Comparison of ENCODE assay signal across 3 cellular contexts in genomic region chr16:74623214-74623842, GRCh38.
A peak's percentile ranks its signal among the peaks of the same experiment; 100 is the strongest.
TF ChIP-seq lines count a peak whose summit lies in the region.

No MANE protein-coding gene starts in this region.

TF ChIP-seq in HEK293T, 16 proteins besides CTCF, POLR2A, EP300 and RAD21 (continued from another document):
- TF ChIP-seq PKNOX1 (IDR thresholded peaks at IDR 0.05) = no peak
- no peak for TF ChIP-seq BHLHE40 (IDR thresholded peaks at IDR 0.05; ENCODE audit: borderline replicate concordance)
- no peak for TF ChIP-seq TARDBP (IDR thresholded peaks at IDR 0.05)
- no peak for TF ChIP-seq CTBP1 (IDR thresholded peaks at IDR 0.05; ENCODE audit: borderline replicate concordance)
- no peak for TF ChIP-seq ELF4 (IDR thresholded peaks at IDR 0.05)

TF ChIP-seq in SK-N-SH, 30 proteins besides CTCF, POLR2A, EP300 and RAD21:
- TF ChIP-seq PBX3 (IDR thresholded peaks at IDR 0.05) = no peak
- TF ChIP-seq IRF3 (IDR thresholded peaks at IDR 0.05; ENCODE audit: low read depth, low read length) = no peak
- peak; percentile 47 for TF ChIP-seq SMC3 (IDR thresholded peaks at IDR 0.05; ENCODE audit: low read depth, low read length)

TF ChIP-seq in neural cell, 6 proteins besides CTCF, POLR2A, EP300 and RAD21 (continued from another document):
- no peak for TF ChIP-seq REST (IDR thresholded peaks at IDR 0.05; ENCODE audit: borderline replicate concordance)
